ENCODE assay signal across 8 cellular contexts in the genomic region with DNA sequence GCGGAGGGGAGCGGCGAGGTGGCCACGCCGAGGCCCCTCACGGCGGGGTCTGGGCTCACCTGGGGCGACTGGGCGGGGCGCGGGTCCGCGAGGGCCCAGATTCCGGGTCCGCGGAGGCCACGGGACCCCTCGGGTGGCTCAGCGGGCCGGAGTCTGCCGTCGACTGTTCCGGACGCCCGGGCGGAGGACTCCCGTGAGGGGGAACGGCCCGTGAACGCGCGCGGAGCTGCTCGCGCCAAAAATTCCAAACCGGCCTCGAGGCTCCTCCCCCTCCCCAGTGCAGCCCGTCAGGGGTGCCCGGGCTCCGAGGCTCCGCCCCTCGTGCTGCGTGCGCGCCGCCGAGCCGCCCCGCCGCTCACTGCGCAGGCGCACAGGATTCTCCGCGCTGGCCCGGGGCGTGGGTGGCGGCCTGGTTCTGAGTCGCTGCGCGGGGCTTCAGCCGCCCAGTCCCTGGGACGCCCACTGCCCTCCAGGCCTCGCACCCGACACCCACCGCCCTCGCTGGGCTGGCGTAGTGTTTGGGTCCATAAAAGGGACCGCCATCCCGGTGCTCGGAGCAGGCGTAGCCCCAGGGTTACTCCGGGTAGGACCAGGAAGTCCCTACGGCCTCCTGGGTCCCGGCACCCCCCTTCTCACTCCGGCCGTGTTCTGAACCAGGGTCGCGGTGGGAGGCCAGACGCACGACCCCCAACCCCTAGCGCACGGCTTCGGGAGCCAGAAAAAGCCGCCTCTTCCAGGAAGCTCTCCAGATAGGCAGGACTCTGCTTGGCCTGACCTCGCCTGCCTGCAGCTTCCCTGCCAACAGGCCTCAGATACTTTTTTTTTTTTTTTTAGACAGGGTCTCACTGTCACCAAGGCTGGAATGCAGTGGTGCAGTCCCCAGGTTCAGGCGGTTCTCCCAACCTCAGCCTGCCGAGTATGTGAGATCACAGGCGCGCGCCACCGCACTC. TPM values are rescaled to one million over a fixed set of nuclear protein-coding genes. Genes with fewer than 3 reads are reported as not detected.
A peak's percentile ranks its signal among the peaks of the same experiment; 100 is the strongest.
DNase-seq lines count a peak whose midpoint lies in the region; ATAC-seq, FAIRE-seq and TF ChIP-seq lines count a peak whose summit lies in the region.

A gene (minus strand): TSS at position 220 of the 950 bp plus-strand sequence. CDS start 789 bp downstream, outside the sequence.

- intact Hi-C loops in kidney (cut with DNase I) = no loop called here

- TF ChIP-seq CTCF in AG09309 (IDR thresholded peaks at IDR 0.05; ENCODE audit: control insufficient read depth, insufficient read depth, low read depth, low read length, missing control alignments) (no peak), kidney (IDR thresholded peaks at IDR 0.05; ENCODE audit: borderline replicate concordance, extremely low read depth, insufficient read depth) (no peak)

- ATAC-seq in HG03159 (IDR thresholded peaks at IDR 0.05; ENCODE audit: unreplicated experiment) = peak; percentile 76

- no peak for DNase-seq in AG09309 (ENCODE audit: low read depth)
- DNase-seq in NCI-H345 treated with DMSO at 0.1 percent for 48 hours (lab: John Stamatoyannopoulos, UW; ENCODE audit: unreplicated experiment) = peak; percentile 85
- peak; percentile 92 for DNase-seq in activated CD4-positive, alpha-beta T cell treated with anti-CD3 and anti-CD28 coated beads for 1 hour
- peak; percentile 82 for DNase-seq in cerebellar cortex (ENCODE audit: low spot score)
- peak; percentile 97 for DNase-seq in kidney
- DNase-seq in stimulated activated CD4-positive, alpha-beta T cell treated with anti-CD3 and anti-CD28 coated beads, Interleukin-15, amount 100 ng/mL, for 1 hour (ENCODE audit: low read depth in 1 of 2, low spot score in 1 of 2) = peak; percentile 93 to 95

- no peak for FAIRE-seq in kidney (lab: Jason Lieb, UNC)

- in situ Hi-C loops in GM18951 (cut with MboI; ENCODE audit: low sequenced_read_pairs, unreplicated experiment) = no loop called here

- H3K27ac ChIP-seq in kidney (ENCODE audit: low read depth in 2 of 2, low read length in 2 of 2) = no peak within 1 kb of the TSS

- peaks cover 0 to 6% of the 10 kb centered on the region in 2 donors for H3K4me1 ChIP-seq in kidney (ENCODE audit: control insufficient read depth in 1 of 2, insufficient read depth in 1 of 2, low read depth in 1 of 2, low read length in 2 of 2)

- no peaks in the 10 kb centered on the region for H3K36me3 ChIP-seq in kidney (ENCODE audit: control insufficient read depth in 1 of 2, insufficient read depth in 2 of 2, low read length in 2 of 2)

- H3K9me3 ChIP-seq in kidney (ENCODE audit: control insufficient read depth in 1 of 2, low read length in 2 of 2) = no peaks in the 10 kb centered on the region

- peak within 1 kb of the TSS; percentile 77 to 78 for H3K9ac ChIP-seq in kidney (ENCODE audit: low read length in 2 of 2)

- peak within 1 kb of the TSS; percentile 80 for H3K4me3 ChIP-seq in AG09309 (ENCODE audit: control insufficient read depth, low read depth, low read length)
- H3K4me3 ChIP-seq in kidney (ENCODE audit: low read length in 2 of 2) = peak within 1 kb of the TSS; percentile 66 to 87

- peak; percentile 98 for TF ChIP-seq POLR2A in GM18951 (IDR thresholded peaks at IDR 0.05; ENCODE audit: extremely low read depth, insufficient read depth, insufficient read length)

RNA-seq across cellular contexts. Expression of the gene that starts here (rescaled TPM):
- 2.2 TPM for total RNA-seq in kidney
- 0.97 TPM for polyA plus RNA-seq in kidney (ENCODE audit: insufficient read depth, low read depth, low replicate concordance)
